ENCODE assay signal across 8 cellular contexts in genomic region chr4:99949034-99949998, GRCh38. TPM values are rescaled to one million over a fixed set of nuclear protein-coding genes. Genes with fewer than 3 reads are reported as not detected.
DNase-seq lines count a peak whose midpoint lies in the region; ATAC-seq and TF ChIP-seq lines count a peak whose summit lies in the region.

No MANE protein-coding gene starts in this region.

- DNase-seq in AG10803 (ENCODE audit: low read depth): peak; percentile 91
- DNase-seq in NCI-H345 treated with DMSO at 0.1 percent for 48 hours (lab: John Stamatoyannopoulos, UW; ENCODE audit: unreplicated experiment): peak; percentile 75
- peak; percentile 85 for DNase-seq in cerebellum (ENCODE audit: low spot score)
- peak; percentile 77 for DNase-seq in kidney epithelial cell (ENCODE audit: low read depth)
- peak; percentile 67 to 78 for DNase-seq in stimulated activated CD4-positive, alpha-beta T cell treated with anti-CD3 and anti-CD28 coated beads, Interleukin-15, amount 100 ng/mL, for 1 hour (ENCODE audit: low read depth in 1 of 2, low spot score in 1 of 2)

- TF ChIP-seq CTCF in AG10803 (conservative IDR thresholded peaks at IDR 0.05; ENCODE audit: low read length) (peak; percentile 94), kidney epithelial cell (IDR thresholded peaks at IDR 0.05; ENCODE audit: insufficient read depth, low read length, poor library complexity, severe bottlenecking) (peak; percentile 87)

- ATAC-seq in GM19023 (IDR thresholded peaks at IDR 0.05; ENCODE audit: unreplicated experiment) (peak; percentile 13), HG03342 (IDR thresholded peaks at IDR 0.05; ENCODE audit: unreplicated experiment) (peak; percentile 30)
- peak; percentile 10 to 21 for ATAC-seq in activated CD4-positive, CD25-positive, alpha-beta regulatory T cell treated with anti-CD3 and anti-CD28 coated beads, Interleukin-2, amount 50 U/mL, for 24 hours

- H3K36me3 ChIP-seq in kidney epithelial cell (ENCODE audit: control insufficient read depth, insufficient read depth, low read length): no peaks in the 10 kb centered on the region

- peak overlapping the region; percentile 95 for H3K4me3 ChIP-seq in AG10803 (ENCODE audit: low read length)
- H3K4me3 ChIP-seq in kidney epithelial cell (ENCODE audit: low read depth, low read length): peak overlapping the region; percentile 80

- H3K27me3 ChIP-seq in kidney epithelial cell (ENCODE audit: control insufficient read depth, insufficient read depth, low read length): no peaks in the 10 kb centered on the region

RNA-seq across cellular contexts. Expression of gene H2AZ1, which starts 0.8 kb away (rescaled TPM):
- 121 TPM for total RNA-seq in cerebellum
- 254 and 388 TPM in 2 replicates for total RNA-seq in kidney epithelial cell

RNA-seq across cellular contexts. Expression of gene DNAJB14, which starts 2.9 kb away (rescaled TPM):
- total RNA-seq in cerebellum (69.6 TPM), kidney epithelial cell (20.6 and 21.8 TPM in 2 replicates)

RNA-seq across cellular contexts. Expression of gene LAMTOR3, which starts 55.1 kb away (rescaled TPM):
- 56.4 TPM for total RNA-seq in cerebellum
- total RNA-seq in kidney epithelial cell: 60.7 and 71.4 TPM in 2 replicates

Comparison
In these comparisons a context has a peak if more than half of its experiments do, and no peak if none do; other contexts are left out.
1. Peak in every context shown above with its lines: DNase-seq, ATAC-seq and H3K4me3 ChIP-seq.